8 cellular contexts compared by ENCODE assay signal in genomic region chr14:24212924-24213865, GRCh38. TPM values are rescaled to one million over a fixed set of nuclear protein-coding genes. Genes with fewer than 3 reads are reported as not detected.
DNase-seq lines count a peak whose midpoint lies in the region; ATAC-seq, FAIRE-seq and TF ChIP-seq lines count a peak whose summit lies in the region.

Gene CHMP4A (minus strand): TSS chr14:24213488. CDS start chr14:24213439, 49 bp downstream.

- H3K79me2 ChIP-seq in OCI-LY7 (ENCODE audit: insufficient read depth, low read depth, low read length) (peaks cover 27% of the 10 kb centered on the region), endothelial cell of umbilical vein (ENCODE audit: control insufficient read depth, insufficient read depth, low read length) (peaks cover 2% of the 10 kb centered on the region)

- H4K20me1 ChIP-seq in OCI-LY7 (ENCODE audit: insufficient read depth, low read length) (no peaks in the 10 kb centered on the region), endothelial cell of umbilical vein (replicated peaks; ENCODE audit: control insufficient read depth, extremely low read depth, insufficient read depth, low read length) (no peaks in the 10 kb centered on the region)

- peak; percentile 77 for ATAC-seq in GM21526 (IDR thresholded peaks at IDR 0.05; ENCODE audit: low FRiP score, unreplicated experiment)

- no peak for TF ChIP-seq CTCF in D721Med (IDR thresholded peaks at IDR 0.05; ENCODE audit: insufficient read depth, missing control alignments)
- no peak for TF ChIP-seq CTCF in OCI-LY7 (conservative IDR thresholded peaks at IDR 0.05; ENCODE audit: low read length)
- TF ChIP-seq CTCF in endothelial cell of umbilical vein (IDR thresholded peaks at IDR 0.05; ENCODE audit: extremely low read depth in 1 of 2, insufficient read depth in 1 of 2, low read depth in 1 of 2, low read length in 2 of 2), result no peak

- H3K4me3 ChIP-seq in OCI-LY7 (ENCODE audit: low read depth, low read length, poor library complexity, severe bottlenecking) (peak within 1 kb of the TSS; percentile 76), endothelial cell of umbilical vein (replicated peaks in 1 of 3; ENCODE audit: insufficient read depth in 1 of 3, low read depth in 1 of 3, low read length in 3 of 3) (peak within 1 kb of the TSS; percentile 3 to 90 (median 46))

- dilution Hi-C loops in endothelial cell of umbilical vein (cut with MboI; ENCODE audit: extremely low pct_ligation_motif_present, low sequenced_read_pairs), result no loop called here

- CTCF ChIA-PET in OCI-LY7 (lab: Charles Lee; ENCODE audit: unreplicated experiment), result interaction anchor here (1.0 kb wide), 1 partner anchor 52 kb away, joined by 3 read pairs; the partner anchor contains the start of gene IRF9
- CTCF ChIA-PET in endothelial cell of umbilical vein (lab: Charles Lee), result interaction anchor here (0.7 to 4.9 kb wide), 13 partner anchors 12 to 218 kb away, joined by 3 to 71 read pairs (median 5); partner anchors contain the start of genes CIDEB, DHRS1, IPO4 and IRF9

- H3K9ac ChIP-seq in endothelial cell of umbilical vein (replicated peaks; ENCODE audit: extremely low read depth, insufficient read depth, low read length), result peak within 1 kb of the TSS; percentile 93

- intact Hi-C loops in OCI-LY7 (cut with micrococcal nuclease; ENCODE audit: unreplicated experiment), result loop anchor here (1.0 to 2.0 kb wide), 3 partner anchors 17 to 66 kb away; partner anchors contain the start of genes GMPR2, NEDD8, PSME2 and RNF31
- intact Hi-C loops in endothelial cell of umbilical vein (cut with micrococcal nuclease), result loop anchor here (1.0 kb wide), 5 partner anchors 11 to 66 kb away; partner anchors contain the start of genes GMPR2, IRF9, NEDD8 and RNF31

- BruUV-seq in OCI-LY7 (replicated peaks; lab: Mats Ljungman, UMichigan) (no TSS peak), endothelial cell of umbilical vein (replicated peaks; lab: Mats Ljungman, UMichigan) (no TSS peak)

- H3K36me3 ChIP-seq in OCI-LY7 (ENCODE audit: insufficient read depth, low read length) (peaks cover 43% of the 10 kb centered on the region), endothelial cell of umbilical vein (ENCODE audit: control insufficient read depth in 2 of 2, extremely low read depth in 1 of 2, insufficient read depth in 2 of 2, low read length in 2 of 2) (peaks cover 4 to 14% of the 10 kb centered on the region in 2 experiments)

- peak; percentile 85 for TF ChIP-seq POLR2A in endothelial cell of umbilical vein (IDR thresholded peaks at IDR 0.05; ENCODE audit: low read depth, low read length)

- H3K9me2 ChIP-seq in OCI-LY7 (ENCODE audit: insufficient read depth, low read length), result no peaks in the 10 kb centered on the region

- H3K27me3 ChIP-seq in endothelial cell of umbilical vein (ENCODE audit: control insufficient read depth in 2 of 2, insufficient read depth in 2 of 2, low read length in 2 of 2), result no peaks in the 10 kb centered on the region

- peak within 1 kb of the TSS; percentile 82 for H3K4me2 ChIP-seq in OCI-LY7 (ENCODE audit: low read length)
- H3K4me2 ChIP-seq in endothelial cell of umbilical vein (ENCODE audit: insufficient read depth, low read length), result peak within 1 kb of the TSS; percentile 47

- FAIRE-seq in D721Med (lab: Jason Lieb, UNC) (no peak), endothelial cell of umbilical vein (lab: Jason Lieb, UNC) (peak; percentile 99)

- POLR2A ChIA-PET in OCI-LY7 (lab: Charles Lee) (interaction anchor here (0.7 to 3.0 kb wide), 12 partner anchors 17 to 229 kb away, joined by 3 to 18 read pairs (median 4); partner anchors contain the start of genes GMPR2, PCK2, PSME1 and RABGGTA), endothelial cell of umbilical vein (lab: Charles Lee) (interaction anchor here (0.9 to 3.4 kb wide), 8 partner anchors 12 to 95 kb away, joined by 3 to 21 read pairs (median 5); partner anchors contain the start of genes CIDEB, GMPR2, IPO4 and PSME2)

- DNase-seq in D721Med (ENCODE audit: insufficient read length, low spot score) (peak; percentile 94), HuH-7.5 (ENCODE audit: low spot score) (peak; percentile 95), OCI-LY7 (ENCODE audit: low spot score) (peak; percentile 98), activated T-cell treated with anti-CD3 and anti-CD28 coated beads for 1 hour (ENCODE audit: low read depth) (peak; percentile 92), endothelial cell of umbilical vein (ENCODE audit: low read depth, low spot score) (peak; percentile 99), midbrain (lab: John Stamatoyannopoulos, UW) (peak; percentile 90)
- peak; percentile 92 to 93 for DNase-seq in stimulated activated CD8-positive, alpha-beta memory T cell treated with anti-CD3 and anti-CD28 coated beads, Interleukin-2, amount 100 ng/mL, for 1 hour (ENCODE audit: low read depth in 2 of 2)

- no peaks in the 10 kb centered on the region for H3K9me1 ChIP-seq in endothelial cell of umbilical vein (replicated peaks; ENCODE audit: control insufficient read depth, extremely low read depth, insufficient read depth, low read length)

- H3K4me1 ChIP-seq in OCI-LY7 (ENCODE audit: insufficient read depth, low read length, poor library complexity, severe bottlenecking), result peaks cover 28% of the 10 kb centered on the region
- peaks cover 11% of the 10 kb centered on the region for H3K4me1 ChIP-seq in endothelial cell of umbilical vein (ENCODE audit: control insufficient read depth, extremely low read depth, insufficient read depth, low read length)

- H3K9me3 ChIP-seq in OCI-LY7 (ENCODE audit: low read length) (no peaks in the 10 kb centered on the region), endothelial cell of umbilical vein (replicated peaks; ENCODE audit: control insufficient read depth, insufficient read depth, low read length) (no peaks in the 10 kb centered on the region)

- peak within 1 kb of the TSS; percentile 82 for H3K27ac ChIP-seq in OCI-LY7 (ENCODE audit: low read depth, low read length, poor library complexity, severe bottlenecking)
- peak within 1 kb of the TSS; percentile 91 for H3K27ac ChIP-seq in endothelial cell of umbilical vein (ENCODE audit: insufficient read depth, low read depth, low read length)

- H2AFZ ChIP-seq in OCI-LY7 (ENCODE audit: low read length) (peak within 1 kb of the TSS; percentile 40), endothelial cell of umbilical vein (ENCODE audit: low read depth, low read length) (peak within 1 kb of the TSS; percentile 56)

TF ChIP-seq in endothelial cell of umbilical vein, 7 proteins besides CTCF, POLR2A, EP300 and RAD21:
- TF ChIP-seq JUN (IDR thresholded peaks at IDR 0.05; ENCODE audit: borderline replicate concordance, insufficient read depth, insufficient read length, low read depth) (no peak), FOS (IDR thresholded peaks at IDR 0.05; ENCODE audit: borderline replicate concordance, insufficient read depth, low read length) (peak; percentile 7), GATA2 (IDR thresholded peaks at IDR 0.05; ENCODE audit: insufficient read depth, insufficient read length, low read depth, low read length) (no peak), EZH2 (IDR thresholded peaks at IDR 0.05; ENCODE audit: borderline replicate concordance, low read depth, low read length, severe bottlenecking) (no peak), MYC (IDR thresholded peaks at IDR 0.05; ENCODE audit: low read depth, low read length) (no peak), POLR2AphosphoS5 (IDR thresholded peaks at IDR 0.05; ENCODE audit: insufficient read depth, low read depth, low read length) (peak; percentile 89), MAX (IDR thresholded peaks at IDR 0.05; ENCODE audit: insufficient read depth, insufficient read length) (peak; percentile 78)

RNA-seq across cellular contexts. Expression of gene CHMP4A, which starts in this region (rescaled TPM):
- 48.5 and 65.7 TPM in 2 replicates for total RNA-seq in OCI-LY7 (2014; rRNA removed; shearing (Covaris generic))
- total RNA-seq in OCI-LY7 (2022) (67.6 and 72.9 TPM in 2 replicates), endothelial cell of umbilical vein (39.7 and 40.9 TPM in 2 replicates)
- polyA plus RNA-seq in endothelial cell of umbilical vein, result 32.6 and 46.4 TPM in 2 replicates
- polyA plus RNA-seq in endothelial cell of umbilical vein (2011; cell fraction: cytosol; rRNA removed), result 65.5 and 78.6 TPM in 2 replicates
- polyA plus RNA-seq in endothelial cell of umbilical vein (2011; cell fraction: nucleus; rRNA removed), result 33.8 and 46.3 TPM in 2 replicates
- polyA plus RNA-seq in endothelial cell of umbilical vein (2012), result 45.3 and 52.3 TPM in 2 replicates
- polyA minus RNA-seq in endothelial cell of umbilical vein, result 11.0 and 19.8 TPM in 2 replicates
- 7.4 TPM for polyA minus RNA-seq in endothelial cell of umbilical vein (2011; cell fraction: cytosol; rRNA and poly(A)+ RNA removed)
- polyA minus RNA-seq in endothelial cell of umbilical vein (2011; cell fraction: nucleus; rRNA and poly(A)+ RNA removed), result 7.4 and 10.4 TPM in 2 replicates

Comparison
In these comparisons a context has a peak if more than half of its experiments do, and no peak if none do; other contexts are left out.
1. Peak in every context shown above with its lines: DNase-seq, ATAC-seq, H3K4me3 ChIP-seq and H3K27ac ChIP-seq.